ENCODE assay signal across 1 cellular context in genomic region chr1:24643362-24644346, GRCh38.
A peak's percentile ranks its signal among the peaks of the same experiment; 100 is the strongest.
TF ChIP-seq lines count a peak whose summit lies in the region.

No MANE protein-coding gene starts in this region.

TF ChIP-seq in HEK293, 187 proteins besides CTCF, POLR2A, EP300 and RAD21 (continued from another document):
- TF ChIP-seq KLF7 (tag by site-specific recombination; IDR thresholded peaks at IDR 0.05; ENCODE audit: borderline replicate concordance) (no peak), ZNF76 (tag by site-specific recombination; IDR thresholded peaks at IDR 0.05; ENCODE audit: borderline replicate concordance, low read depth) (peak; percentile 41; the same call in 1 of the 2 replicates), ZEB2 (tag by site-specific recombination; IDR thresholded peaks at IDR 0.05) (0 out of 2 replicates have a peak, but pooled peaks have one; percentile 13), ZBTB21 (tag by site-specific recombination; IDR thresholded peaks at IDR 0.05) (no peak), EGR2 (tag by site-specific recombination; IDR thresholded peaks at IDR 0.05; ENCODE audit: low read depth) (0 out of 2 replicates have a peak, but pooled peaks have one; percentile 17), ZNF660 (tag by site-specific recombination; IDR thresholded peaks at IDR 0.05) (0 out of 2 replicates have a peak, but pooled peaks have one; percentile 24), YY1 (tag by site-specific recombination; IDR thresholded peaks at IDR 0.05) (peak; percentile 77), MYNN (tag by site-specific recombination; IDR thresholded peaks at IDR 0.05; ENCODE audit: borderline replicate concordance) (no peak), ZBTB26 (tag by site-specific recombination; optimal IDR thresholded peaks at IDR 0.05) (no peak), ZNF600 (tag by site-specific recombination; IDR thresholded peaks at IDR 0.05) (peak; percentile 79; the same call in 1 of the 2 replicates), GLIS2 (tag by site-specific recombination; IDR thresholded peaks at IDR 0.05) (peak; percentile 44), ZNF585B (tag by site-specific recombination; IDR thresholded peaks at IDR 0.05) (no peak), ZNF394 (tag by site-specific recombination; IDR thresholded peaks at IDR 0.05; ENCODE audit: borderline replicate concordance) (peak; percentile 56; the same call in 1 of the 2 replicates), SP2 (tag by site-specific recombination; IDR thresholded peaks at IDR 0.05) (peak; percentile 60), ZBTB20 (tag by site-specific recombination; IDR thresholded peaks at IDR 0.05) (0 out of 2 replicates have a peak, but pooled peaks have one; percentile 0), ZNF785 (tag by site-specific recombination; IDR thresholded peaks at IDR 0.05) (no peak), GFI1B (tag by site-specific recombination; IDR thresholded peaks at IDR 0.05) (no peak), ZFP37 (tag by site-specific recombination; IDR thresholded peaks at IDR 0.05) (no peak), ZBTB11 (tag by site-specific recombination; conservative IDR thresholded peaks at IDR 0.05; ENCODE audit: low read depth) (peak; percentile 59), KLF16 (tag by site-specific recombination; IDR thresholded peaks at IDR 0.05) (no peak), ZNF621 (tag by site-specific recombination; IDR thresholded peaks at IDR 0.05) (no peak), ZBTB8A (tag by site-specific recombination; IDR thresholded peaks at IDR 0.05) (peak; percentile 56), PRDM1 (tag by site-specific recombination; IDR thresholded peaks at IDR 0.05) (peak; percentile 37; the same call in 1 of the 2 replicates), PRDM10 (tag by site-specific recombination; IDR thresholded peaks at IDR 0.05) (peak; percentile 22; the same call in 1 of the 2 replicates), ZBTB6 (tag by site-specific recombination; IDR thresholded peaks at IDR 0.05) (no peak), ZNF692 (tag by site-specific recombination; IDR thresholded peaks at IDR 0.05) (peak; percentile 63), ZNF398 (tag by site-specific recombination; IDR thresholded peaks at IDR 0.05) (peak; percentile 21), ZFHX2 (tag by site-specific recombination; conservative IDR thresholded peaks at IDR 0.05) (0 out of 2 replicates have a peak, but pooled peaks have one; percentile 18), ZNF830 (tag by site-specific recombination; IDR thresholded peaks at IDR 0.05; ENCODE audit: low read depth) (no peak), ZNF335 (tag by site-specific recombination; conservative IDR thresholded peaks at IDR 0.05) (peak; percentile 91), ZNF350 (tag by site-specific recombination; IDR thresholded peaks at IDR 0.05) (no peak), KLF8 (tag by site-specific recombination; IDR thresholded peaks at IDR 0.05) (no peak), YY2 (tag by site-specific recombination; IDR thresholded peaks at IDR 0.05) (peak; percentile 69), BCL11A (tag by site-specific recombination; IDR thresholded peaks at IDR 0.05; ENCODE audit: low read depth) (no peak), PBX3 (CRISPR knock-in tag; IDR thresholded peaks at IDR 0.05) (0 out of 2 replicates have a peak, but pooled peaks have one; percentile 49)
